ENCODE assay signal across 25 cellular contexts in genomic region chr3:23840521-23840920, GRCh38. TPM values are rescaled to one million over a fixed set of nuclear protein-coding genes. Genes with fewer than 3 reads are reported as not detected.
DNase-seq lines count a peak whose midpoint lies in the region; ATAC-seq and TF ChIP-seq lines count a peak whose summit lies in the region.
"Had no signal": no experiment of that assay in that cellular context is flagged by ENCODE, and none has a peak within 500 bp of the region (broad histone marks: within the 10 kb centered on the region; RNA-seq: fewer than 3 reads in every experiment).

No MANE protein-coding gene starts in this region.

- peak overlapping the region; percentile 15 for H3K27ac ChIP-seq in neural progenitor cell
- H3K27ac ChIP-seq: 22Rv1, colonic mucosa, GM23248, pancreas, SK-N-MC, tibial nerve had no signal

- no peaks in the 10 kb centered on the region for H3K9me3 ChIP-seq in neural progenitor cell (ENCODE audit: low read depth)
- H3K9me3 ChIP-seq: colonic mucosa, pancreas, tibial nerve had no signal

- CTCF ChIA-PET in WTC11 (lab: Charles Lee), result no interaction called here
- CTCF ChIA-PET in activated CD4-positive, alpha-beta memory T cell treated with anti-CD3 and anti-CD28 coated beads, Interleukin-2, amount 10 ng/mL, durations not matched to agents 7 days and 5 days (lab: Charles Lee), result interaction anchor here (0.8 kb wide), 1 partner anchor 10 kb away, joined by 3 read pairs; no protein-coding TSS in a partner anchor

- H3F3A ChIP-seq in neural progenitor cell (ENCODE audit: low read depth), result peaks cover 9% of the 10 kb centered on the region

- H3K27me3 Mint-ChIP-seq in WTC11 (ENCODE audit: low read depth), result no peaks in the 10 kb centered on the region
- H3K27me3 Mint-ChIP-seq in neural progenitor cell (ENCODE audit: insufficient read depth, low read depth), result peaks cover 2% of the 10 kb centered on the region
- no peaks in the 10 kb centered on the region for H3K27me3 Mint-ChIP-seq in activated CD4-positive, alpha-beta memory T cell treated with anti-CD3 and anti-CD28 coated beads, Interleukin-2, amount 10 ng/mL, durations not matched to agents 7 days and 5 days
- H3K27me3 Mint-ChIP-seq: naive B cell had no signal

- peaks cover 100% of the 10 kb centered on the region for H3K79me2 ChIP-seq in neural progenitor cell (ENCODE audit: low read depth)

- H3K4me1 Mint-ChIP-seq in WTC11 (peaks cover 51% of the 10 kb centered on the region), neural progenitor cell (peaks cover 22% of the 10 kb centered on the region)
- H3K4me1 Mint-ChIP-seq in activated CD4-positive, alpha-beta memory T cell treated with anti-CD3 and anti-CD28 coated beads, Interleukin-2, amount 10 ng/mL, durations not matched to agents 7 days and 5 days, result no peaks in the 10 kb centered on the region

- no peak overlapping the region for H2AFZ ChIP-seq in neural progenitor cell (replicated peaks)
- H2AFZ ChIP-seq: GM23248 had no signal

- H4K20me1 ChIP-seq in neural progenitor cell (ENCODE audit: low read depth), result peaks cover 97% of the 10 kb centered on the region

- POLR2A ChIA-PET in WTC11 (lab: Charles Lee), result no interaction called here
- POLR2A ChIA-PET in activated CD4-positive, alpha-beta memory T cell treated with anti-CD3 and anti-CD28 coated beads, Interleukin-2, amount 10 ng/mL, durations not matched to agents 7 days and 5 days (lab: Charles Lee), result no interaction called here

- H3K4me3 Mint-ChIP-seq in WTC11, result no peak overlapping the region
- H3K4me3 Mint-ChIP-seq in neural progenitor cell, result no peak overlapping the region
- no peak overlapping the region for H3K4me3 Mint-ChIP-seq in activated CD4-positive, alpha-beta memory T cell treated with anti-CD3 and anti-CD28 coated beads, Interleukin-2, amount 10 ng/mL, durations not matched to agents 7 days and 5 days
- H3K4me3 Mint-ChIP-seq: naive B cell had no signal

- H3K36me3 Mint-ChIP-seq in WTC11 (no peaks in the 10 kb centered on the region), neural progenitor cell (no peaks in the 10 kb centered on the region)
- H3K36me3 Mint-ChIP-seq in activated CD4-positive, alpha-beta memory T cell treated with anti-CD3 and anti-CD28 coated beads, Interleukin-2, amount 10 ng/mL, durations not matched to agents 7 days and 5 days (ENCODE audit: low read depth), result peaks cover 6% of the 10 kb centered on the region

- no peak overlapping the region for H3K4me3 ChIP-seq in neural progenitor cell
- H3K4me3 ChIP-seq: colonic mucosa, GM23248, pancreas, SK-N-MC, tibial nerve had no signal

- peaks cover 29% of the 10 kb centered on the region for H3K4me1 ChIP-seq in neural progenitor cell
- H3K4me1 ChIP-seq: colonic mucosa had no signal

- no peaks in the 10 kb centered on the region for H3K27me3 ChIP-seq in neural progenitor cell
- H3K27me3 ChIP-seq: colonic mucosa, pancreas, tibial nerve had no signal

- peak overlapping the region; percentile 43 for H3K4me2 ChIP-seq in neural progenitor cell

- DNase-seq in DMS53 (lab: John Stamatoyannopoulos, UW) (peak; percentile 8), DMS53 treated with DMSO at 0.1 percent for 48 hours (lab: John Stamatoyannopoulos, UW; ENCODE audit: unreplicated experiment) (no peak), NCI-H1092 treated with DMSO at 0.1 percent for 48 hours (lab: John Stamatoyannopoulos, UW) (peak; percentile 34), WTC11 (ENCODE audit: low spot score) (no peak), neural progenitor cell (ENCODE audit: low spot score) (peak; percentile 60)
- DNase-seq in activated CD4-positive, alpha-beta memory T cell treated with anti-CD3 and anti-CD28 coated beads, Interleukin-2, amount 10 ng/mL, durations not matched to agents 7 days and 5 days, result no peak
- DNase-seq: activated CD4-positive, alpha-beta T cell treated with anti-CD3 and anti-CD28 coated beads for 1 hour; AML-193; colonic mucosa; GM23248; head of caudate nucleus; naive B cell; NCI-H1436; NCI-H524 treated with DMSO at 0.1 percent for 48 hours; pancreas; stimulated activated CD4-positive, alpha-beta T cell treated with anti-CD3 and anti-CD28 coated beads, Interleukin-1b, Interleukin-23, amount 100 ng/mL, for 48 hours; stimulated activated naive CD4-positive, alpha-beta T cell treated with Interleukin-2 at 50 U/mL for 16 hours; T1000 had no signal

- no peak for TF ChIP-seq CTCF in WTC11 (IDR thresholded peaks at IDR 0.05)
- TF ChIP-seq CTCF in neural progenitor cell (IDR thresholded peaks at IDR 0.05), result no peak

- no peaks in the 10 kb centered on the region for H3K9me3 Mint-ChIP-seq in WTC11
- H3K9me3 Mint-ChIP-seq in neural progenitor cell, result no peaks in the 10 kb centered on the region
- no peaks in the 10 kb centered on the region for H3K9me3 Mint-ChIP-seq in activated CD4-positive, alpha-beta memory T cell treated with anti-CD3 and anti-CD28 coated beads, Interleukin-2, amount 10 ng/mL, durations not matched to agents 7 days and 5 days
- H3K9me3 Mint-ChIP-seq: activated naive CD4-positive, alpha-beta T cell treated with anti-CD3 and anti-CD28 coated beads, Interleukin-2, amount 50 U/mL, for 72 hours; naive B cell had no signal

- no peak overlapping the region for H3K9ac ChIP-seq in neural progenitor cell
- H3K9ac ChIP-seq: GM23248 had no signal

- H3K36me3 ChIP-seq in neural progenitor cell, result no peaks in the 10 kb centered on the region
- H3K36me3 ChIP-seq: colonic mucosa, pancreas, tibial nerve had no signal

- ATAC-seq in WTC11, result peak; percentile 54
- no peak for ATAC-seq in HG03354 (IDR thresholded peaks at IDR 0.05; ENCODE audit: poor library complexity, severe bottlenecking, unreplicated experiment)
- no peak for ATAC-seq in GM21528 (IDR thresholded peaks at IDR 0.05; ENCODE audit: low FRiP score, unreplicated experiment)
- ATAC-seq: activated naive CD4-positive, alpha-beta T cell treated with anti-CD3 and anti-CD28 coated beads, Interleukin-2, amount 50 U/mL, for 72 hours; Panc1 had no signal

- peak overlapping the region; percentile 83 for H3K27ac Mint-ChIP-seq in WTC11
- H3K27ac Mint-ChIP-seq in neural progenitor cell, result no peak overlapping the region
- no peak overlapping the region for H3K27ac Mint-ChIP-seq in activated CD4-positive, alpha-beta memory T cell treated with anti-CD3 and anti-CD28 coated beads, Interleukin-2, amount 10 ng/mL, durations not matched to agents 7 days and 5 days
- H3K27ac Mint-ChIP-seq: activated naive CD4-positive, alpha-beta T cell treated with anti-CD3 and anti-CD28 coated beads, Interleukin-2, amount 50 U/mL, for 72 hours had no signal

TF ChIP-seq in WTC11, 78 proteins besides CTCF, POLR2A, EP300 and RAD21:
- TF ChIP-seq SMAD4 (CRISPR knock-in tag; IDR thresholded peaks at IDR 0.05) (no peak), TEAD4 (CRISPR knock-in tag; IDR thresholded peaks at IDR 0.05) (no peak)

RNA-seq across cellular contexts. Expression of gene UBE2E1, which starts 34.8 kb away (rescaled TPM):
- total RNA-seq in WTC11 (2021) (115 to 124 TPM (median 121 TPM) in 3 replicates), neural progenitor cell (ENCODE audit: low replicate concordance) (376 and 391 TPM in 2 replicates)
- 10 to 100 TPM; 64.0 to 72.8 TPM for total RNA-seq in activated CD4-positive, alpha-beta memory T cell treated with anti-CD3 and anti-CD28 coated beads, Interleukin-2, amount 10 ng/mL, durations not matched to agents 7 days and 5 days

Comparison
In these comparisons a context has a peak if more than half of its experiments do, and no peak if none do; other contexts are left out.
1. DNase-seq: peak in DMS53 (single experiment), NCI-H1092 treated with DMSO at 0.1 percent for 48 hours (single experiment) and neural progenitor cell (single experiment); none in DMS53 treated with DMSO at 0.1 percent for 48 hours (single experiment), WTC11 (single experiment) and activated CD4-positive, alpha-beta memory T cell treated with anti-CD3 and anti-CD28 coated beads, Interleukin-2, amount 10 ng/mL, durations not matched to agents 7 days and 5 days (single experiment).